In genomic region chr1:203127672-203128611, GRCh38 we compare ENCODE assay signal across 8 cellular contexts. TPM values are rescaled to one million over a fixed set of nuclear protein-coding genes. Genes with fewer than 3 reads are reported as not detected.
DNase-seq lines count a peak whose midpoint lies in the region; ATAC-seq and TF ChIP-seq lines count a peak whose summit lies in the region.

TSS of gene ADORA1 (plus strand) at chr1:203127726. CDS start at chr1:203128842, 1,116 bp downstream.

- intact Hi-C loops in dorsolateral prefrontal cortex (cut with DNase I), result loop anchor here in 1 of 2 donors (5.0 kb wide), 1 partner anchor 91 kb away; no protein-coding TSS in a partner anchor

- H3K4me1 ChIP-seq in lung (ENCODE audit: control insufficient read depth in 2 of 2, insufficient read depth in 2 of 2, low read length in 2 of 2), result peaks cover 0 to 14% of the 10 kb centered on the region in 2 donors
- peaks cover 23% of the 10 kb centered on the region for H3K4me1 ChIP-seq in suprapubic skin

- H3K9me3 ChIP-seq in lung (ENCODE audit: control insufficient read depth in 2 of 2, insufficient read depth in 1 of 2, low read length in 1 of 2) (no peaks in the 10 kb centered on the region), suprapubic skin (no peaks in the 10 kb centered on the region)

- no peaks in the 10 kb centered on the region for H3K27me3 ChIP-seq in dorsolateral prefrontal cortex
- no peaks in the 10 kb centered on the region for H3K27me3 ChIP-seq in lung (ENCODE audit: control insufficient read depth, insufficient read depth)
- H3K27me3 ChIP-seq in suprapubic skin, result peaks cover 50% of the 10 kb centered on the region

- WGBS in lung, 2 donors, result 4 to 6% methylated on average over 40 to 57 of the region's 57 CpGs
- WGBS in suprapubic skin, result 19% methylated on average over 18 of the region's 57 CpGs

- no peaks in the 10 kb centered on the region for H3K36me3 ChIP-seq in lung (ENCODE audit: control insufficient read depth in 2 of 2, insufficient read depth in 2 of 2, low read length in 2 of 2)
- no peaks in the 10 kb centered on the region for H3K36me3 ChIP-seq in suprapubic skin

- TF ChIP-seq EP300 in suprapubic skin (IDR thresholded peaks at IDR 0.05), result no peak

- H3K4me3 ChIP-seq in dorsolateral prefrontal cortex (peak within 1 kb of the TSS; percentile 48 to 93 (median 77)), lung (no peak within 1 kb of the TSS), suprapubic skin (peak within 1 kb of the TSS; percentile 49)

- no peak for TF ChIP-seq POLR2A in suprapubic skin (IDR thresholded peaks at IDR 0.05)

- TF ChIP-seq CTCF in 22Rv1 (IDR thresholded peaks at IDR 0.05) (0 out of 2 replicates have a peak, but pooled peaks have one; percentile 6), dorsolateral prefrontal cortex (IDR thresholded peaks at IDR 0.05 in 54 of 56, conservative IDR thresholded peaks at IDR 0.05 in 2 of 56; ENCODE audit: low read depth in 1 of 56, partially characterized antibody in 56 of 56) (peak in 21 of 56 donors; percentile 4 to 40 (median 20)), lung (IDR thresholded peaks at IDR 0.05; ENCODE audit: control extremely low read depth, extremely low read depth) (no peak), suprapubic skin (IDR thresholded peaks at IDR 0.05) (no peak)

- peak; percentile 75 for ATAC-seq in lung (ENCODE audit: insufficient read depth, low FRiP score)
- no peak for ATAC-seq in HG02852 (IDR thresholded peaks at IDR 0.05; ENCODE audit: unreplicated experiment)
- no peak for ATAC-seq in HG02588 (IDR thresholded peaks at IDR 0.05; ENCODE audit: unreplicated experiment)

- peak; percentile 87 for DNase-seq in GM03348 (ENCODE audit: low spot score)
- DNase-seq in NOMO-1 treated with DMSO at 0.1 percent for 48 hours (lab: John Stamatoyannopoulos, UW; ENCODE audit: unreplicated experiment), result peak; percentile 54
- peak; percentile 69 to 91 (median 88) for DNase-seq in dorsolateral prefrontal cortex
- DNase-seq in lung (ENCODE audit: low spot score), result peak; percentile 51
- peak in 1 of 2 donors; percentile 78 for DNase-seq in suprapubic skin (ENCODE audit: low spot score in 2 of 2)

- no peak within 1 kb of the TSS for H3K27ac ChIP-seq in 22Rv1
- H3K27ac ChIP-seq in dorsolateral prefrontal cortex, result peak within 1 kb of the TSS; percentile 81 to 100 (median 97)
- peak within 1 kb of the TSS in 1 of 2 donors; percentile 74 for H3K27ac ChIP-seq in lung (ENCODE audit: low read depth in 1 of 2, low read length in 1 of 2)
- no peak within 1 kb of the TSS for H3K27ac ChIP-seq in suprapubic skin

RNA-seq across cellular contexts. Expression of gene ADORA1, which starts in this region (rescaled TPM):
- 100 to 1,000 TPM in 3 of 120 experiments, 10 to 100 TPM in 117; 45.1 to 109 (median 75.9) TPM for total RNA-seq in dorsolateral prefrontal cortex
- 1 to 10 TPM in 1 of 2 donors, under 1 TPM in 1; 0.57 to 2.3 TPM for total RNA-seq in lung
- polyA plus RNA-seq in lung, result under 1 TPM; 0.77 to 0.81 TPM
- 1 to 10 TPM; 3.4 to 8.2 (median 5.6) TPM for total RNA-seq in suprapubic skin

Comparison
In these comparisons a context has a peak if more than half of its experiments do, and no peak if none do; other contexts are left out.
1. RNA of gene ADORA1 (total RNA-seq): 45.1 to 109 TPM in dorsolateral prefrontal cortex; 3.4 to 8.2 TPM in suprapubic skin and 0.57 to 2.3 TPM in lung; every median in the first group is over 4 times any median in the second.
2. H3K27ac ChIP-seq: peak in dorsolateral prefrontal cortex (59 of 59); none in 22Rv1 (single experiment) and suprapubic skin (single experiment).